Comparison of ENCODE assay signal across 11 cellular contexts in genomic region chr2:42385225-42385624, GRCh38. TPM values are rescaled to one million over a fixed set of nuclear protein-coding genes. Genes with fewer than 3 reads are reported as not detected.
DNase-seq lines count a peak whose midpoint lies in the region; ATAC-seq, FAIRE-seq and TF ChIP-seq lines count a peak whose summit lies in the region.
"Had no signal": no experiment of that assay in that cellular context is flagged by ENCODE, and none has a peak within 500 bp of the region (broad histone marks: within the 10 kb centered on the region; RNA-seq: fewer than 3 reads in every experiment).

No MANE protein-coding gene starts in this region.

- no peaks in the 10 kb centered on the region for H3K79me2 ChIP-seq in keratinocyte (ENCODE audit: control insufficient read depth, insufficient read depth, low read length)

- no peak overlapping the region for H3K4me3 ChIP-seq in keratinocyte (ENCODE audit: control insufficient read depth in 2 of 3, extremely low read depth in 1 of 3, insufficient read depth in 2 of 3, low read depth in 1 of 3, low read length in 3 of 3)

- POLR2A ChIA-PET in HEK293T (lab: Yijun Ruan, JAX) = no interaction called here

- H3K4me1 Mint-ChIP-seq in activated T-helper 2 cell treated with anti-CD3 and anti-CD28 coated beads, Interferon-gamma antibody, Interleukin-2, Interleukin-4, amounts not matched to agents 10 μg/mL and 5 μg/mL and 100 μg/mL, durations not matched to agents 14 hours and 24 hours and 36 hours (ENCODE audit: low read depth) = no peaks in the 10 kb centered on the region
- H3K4me1 Mint-ChIP-seq: activated T-helper 17 cell treated with anti-CD3 and anti-CD28 coated beads, Interleukin-2, amount 50 U/mL, for 72 hours; memory B cell had no signal

- no peak overlapping the region for H3K27ac Mint-ChIP-seq in activated T-helper 2 cell treated with anti-CD3 and anti-CD28 coated beads, Interferon-gamma antibody, Interleukin-2, Interleukin-4, amounts not matched to agents 10 μg/mL and 5 μg/mL and 100 μg/mL, durations not matched to agents 14 hours and 24 hours and 36 hours
- H3K27ac Mint-ChIP-seq: activated T-helper 17 cell treated with anti-CD3 and anti-CD28 coated beads, Interleukin-2, amount 50 U/mL, for 72 hours; memory B cell had no signal

- no peaks in the 10 kb centered on the region for H3K27me3 ChIP-seq in keratinocyte (ENCODE audit: control insufficient read depth, extremely low read depth, insufficient read depth, low read length)

- no peak overlapping the region for H3K9ac ChIP-seq in keratinocyte (ENCODE audit: control insufficient read depth, extremely low read depth, insufficient read depth, low read length)

- no peaks in the 10 kb centered on the region for H3K9me1 ChIP-seq in keratinocyte (ENCODE audit: control insufficient read depth, extremely low read depth, insufficient read depth, low read length)

- H3K4me1 ChIP-seq in keratinocyte (ENCODE audit: control insufficient read depth, extremely low read depth, insufficient read depth, low read length) = no peaks in the 10 kb centered on the region

- DNase-seq in AG09319 (ENCODE audit: extremely low read depth, low read depth) = no peak
- peak; percentile 43 for DNase-seq in HEK293T (ENCODE audit: extremely low spot score)
- DNase-seq in keratinocyte (ENCODE audit: low read depth, low spot score) = no peak
- DNase-seq in activated T-helper 2 cell treated with anti-CD3 and anti-CD28 coated beads, Interferon-gamma antibody, Interleukin-2, Interleukin-4, amounts not matched to agents 10 μg/mL and 5 μg/mL and 100 μg/mL, durations not matched to agents 14 hours and 24 hours and 36 hours (ENCODE audit: low spot score) = no peak
- no peak for DNase-seq in GM19239 (ENCODE audit: insufficient read length, low spot score)
- DNase-seq in activated naive CD4-positive, alpha-beta T cell treated with anti-CD3 and anti-CD28 coated beads, Interleukin-2, amount 50 U/mL, for 16 hours = no peak
- DNase-seq: T-helper 1 cell had no signal

- no peaks in the 10 kb centered on the region for H3K9me3 ChIP-seq in keratinocyte (ENCODE audit: control insufficient read depth, low read depth, low read length)

- H3K9me3 Mint-ChIP-seq in activated T-helper 2 cell treated with anti-CD3 and anti-CD28 coated beads, Interferon-gamma antibody, Interleukin-2, Interleukin-4, amounts not matched to agents 10 μg/mL and 5 μg/mL and 100 μg/mL, durations not matched to agents 14 hours and 24 hours and 36 hours = no peaks in the 10 kb centered on the region
- H3K9me3 Mint-ChIP-seq: activated T-helper 17 cell treated with anti-CD3 and anti-CD28 coated beads, Interleukin-2, amount 50 U/mL, for 72 hours; memory B cell had no signal

- H3K27me3 Mint-ChIP-seq in activated T-helper 2 cell treated with anti-CD3 and anti-CD28 coated beads, Interferon-gamma antibody, Interleukin-2, Interleukin-4, amounts not matched to agents 10 μg/mL and 5 μg/mL and 100 μg/mL, durations not matched to agents 14 hours and 24 hours and 36 hours (ENCODE audit: low read depth) = peaks cover 11% of the 10 kb centered on the region

- TF ChIP-seq CTCF in AG09319 (IDR thresholded peaks at IDR 0.05; ENCODE audit: low read depth, low read length) (peak; percentile 22), VCaP (conservative IDR thresholded peaks at IDR 0.05) (peak; percentile 69), keratinocyte (optimal IDR thresholded peaks at IDR 0.05 in 1 of 3, IDR thresholded peaks at IDR 0.05 in 1 of 3, conservative IDR thresholded peaks at IDR 0.05 in 1 of 3; ENCODE audit: extremely low read depth in 1 of 3, insufficient read depth in 2 of 3, low read length in 3 of 3) (peak in 2 of 3 experiments; percentile 38 to 58)

- dilution Hi-C loops in keratinocyte (cut with MboI; ENCODE audit: extremely low pct_ligation_motif_present, low sequenced_read_pairs) = no loop called here

- no peaks in the 10 kb centered on the region for H3K36me3 ChIP-seq in keratinocyte (ENCODE audit: control insufficient read depth in 2 of 2, extremely low read depth in 1 of 2, insufficient read depth in 2 of 2, low read length in 2 of 2)

- FAIRE-seq in keratinocyte (lab: Jason Lieb, UNC) (no peak), GM19239 (lab: Jason Lieb, UNC) (no peak)

- intact Hi-C loops in activated T-helper 2 cell treated with anti-CD3 and anti-CD28 coated beads, Interferon-gamma antibody, Interleukin-2, Interleukin-4, amounts not matched to agents 10 μg/mL and 5 μg/mL and 100 μg/mL, durations not matched to agents 14 hours and 24 hours and 36 hours (cut with micrococcal nuclease) = no loop called here

- no peak for ATAC-seq in GM21367 (IDR thresholded peaks at IDR 0.05; ENCODE audit: unreplicated experiment)
- ATAC-seq: activated T-helper 17 cell treated with anti-CD3 and anti-CD28 coated beads, Interleukin-2, amount 50 U/mL, for 72 hours had no signal

- no peak overlapping the region for H3K4me3 Mint-ChIP-seq in activated T-helper 2 cell treated with anti-CD3 and anti-CD28 coated beads, Interferon-gamma antibody, Interleukin-2, Interleukin-4, amounts not matched to agents 10 μg/mL and 5 μg/mL and 100 μg/mL, durations not matched to agents 14 hours and 24 hours and 36 hours (ENCODE audit: low read depth)
- H3K4me3 Mint-ChIP-seq: activated T-helper 17 cell treated with anti-CD3 and anti-CD28 coated beads, Interleukin-2, amount 50 U/mL, for 72 hours; memory B cell had no signal

- no peak overlapping the region for H3K27ac ChIP-seq in VCaP
- no peak overlapping the region for H3K27ac ChIP-seq in keratinocyte (ENCODE audit: control insufficient read depth, insufficient read depth, low read length)

- H3K4me2 ChIP-seq in keratinocyte (ENCODE audit: control insufficient read depth, extremely low read depth, insufficient read depth, low read depth, low read length) = no peak overlapping the region

- CTCF ChIA-PET in HEK293T (lab: Yijun Ruan, JAX) = interaction anchor here (0.7 to 1.5 kb wide), 3 partner anchors 16 to 104 kb away, joined by 3 to 7 read pairs (median 3); no protein-coding TSS in a partner anchor

- H2AFZ ChIP-seq in keratinocyte (ENCODE audit: control insufficient read depth, low read length) = no peak overlapping the region

- no peaks in the 10 kb centered on the region for H4K20me1 ChIP-seq in keratinocyte (ENCODE audit: control insufficient read depth, extremely low read depth, insufficient read depth, low read length)

- H3K36me3 Mint-ChIP-seq in activated T-helper 2 cell treated with anti-CD3 and anti-CD28 coated beads, Interferon-gamma antibody, Interleukin-2, Interleukin-4, amounts not matched to agents 10 μg/mL and 5 μg/mL and 100 μg/mL, durations not matched to agents 14 hours and 24 hours and 36 hours (ENCODE audit: low read depth) = no peaks in the 10 kb centered on the region
- H3K36me3 Mint-ChIP-seq: memory B cell had no signal

TF ChIP-seq in HEK293T, 16 proteins besides CTCF, POLR2A, EP300 and RAD21:
- TF ChIP-seq FOXM1 (IDR thresholded peaks at IDR 0.05; ENCODE audit: borderline replicate concordance) (no peak), CTBP1 (IDR thresholded peaks at IDR 0.05; ENCODE audit: borderline replicate concordance) (no peak), BHLHE40 (IDR thresholded peaks at IDR 0.05; ENCODE audit: borderline replicate concordance) (no peak), LEF1 (IDR thresholded peaks at IDR 0.05; ENCODE audit: borderline replicate concordance) (no peak), TARDBP (IDR thresholded peaks at IDR 0.05) (no peak), PKNOX1 (IDR thresholded peaks at IDR 0.05) (no peak), ELF4 (IDR thresholded peaks at IDR 0.05) (no peak)
TF ChIP-seq in HEK293T: peak in this region for 0.

RNA-seq across cellular contexts. Expression of gene COX7A2L, which starts 24.2 kb away (rescaled TPM):
- 126 to 172 TPM (median 144 TPM) in 3 replicates for polyA plus RNA-seq in keratinocyte
- polyA plus RNA-seq in keratinocyte (2011; ENCODE audit: low read depth) = 73.7 TPM
- polyA plus RNA-seq in keratinocyte (2011; cell fraction: cytosol; rRNA removed) = 140 and 154 TPM in 2 replicates
- polyA plus RNA-seq in keratinocyte (2011; cell fraction: nucleus; rRNA removed) = 42.5 and 62.6 TPM in 2 replicates
- polyA plus RNA-seq in keratinocyte (2012; ENCODE audit: low replicate concordance) = 101 and 194 TPM in 2 replicates
- polyA minus RNA-seq in keratinocyte = 42.9 to 56.5 TPM (median 47.7 TPM) in 3 replicates
- polyA minus RNA-seq in keratinocyte (2011; cell fraction: cytosol; rRNA and poly(A)+ RNA removed) = 45.8 TPM
- polyA minus RNA-seq in keratinocyte (2011; cell fraction: nucleus; rRNA and poly(A)+ RNA removed) = 8.3 and 14.2 TPM in 2 replicates
- total RNA-seq in activated T-helper 2 cell treated with anti-CD3 and anti-CD28 coated beads, Interferon-gamma antibody, Interleukin-2, Interleukin-4, amounts not matched to agents 10 μg/mL and 5 μg/mL and 100 μg/mL, durations not matched to agents 14 hours and 24 hours and 36 hours = 73.4 and 79.8 TPM in 2 replicates
